ENCODE assay signal across 8 cellular contexts in the genomic region with DNA sequence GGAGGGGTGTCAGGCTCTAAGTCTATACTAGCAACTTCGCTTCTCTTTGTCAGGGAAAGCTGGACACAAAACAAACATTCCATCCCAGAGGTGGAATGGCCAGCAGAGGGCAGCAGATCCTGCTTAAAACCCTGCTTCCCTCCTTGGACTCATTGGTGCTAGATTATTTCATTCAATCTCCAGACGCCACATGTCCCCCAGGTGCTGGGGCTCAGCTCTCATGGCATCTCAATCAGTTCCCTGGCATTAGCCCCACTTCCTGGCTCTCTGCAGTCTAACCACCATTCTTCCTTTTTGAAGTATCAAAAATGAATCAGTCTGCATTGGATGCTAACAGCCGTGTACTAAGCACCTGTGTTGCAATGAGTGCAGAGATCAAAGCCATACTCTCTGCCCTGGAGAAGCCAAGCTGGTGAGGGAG. TPM values are rescaled to one million over a fixed set of nuclear protein-coding genes. Genes with fewer than 3 reads are reported as not detected.
DNase-seq lines count a peak whose midpoint lies in the region; ATAC-seq and TF ChIP-seq lines count a peak whose summit lies in the region.

No MANE protein-coding gene starts in this region.

- H3K4me2 ChIP-seq in trophoblast cell (ENCODE audit: low read length), result no peak overlapping the region

- no peak overlapping the region for H2BK120ac ChIP-seq in trophoblast cell (ENCODE audit: insufficient read depth, low read length, poor library complexity)

- H3K23ac ChIP-seq in trophoblast cell (ENCODE audit: low read length), result no peak overlapping the region

- no peak overlapping the region for H4K8ac ChIP-seq in trophoblast cell (ENCODE audit: low read depth, low read length)

- POLR2A ChIA-PET in CD4-positive, alpha-beta T cell (lab: Charles Lee), result no interaction called here

- H3K18ac ChIP-seq in trophoblast cell (ENCODE audit: low read length), result no peak overlapping the region

- no peak overlapping the region for H2AK5ac ChIP-seq in trophoblast cell (ENCODE audit: low read length)

- no peaks in the 10 kb centered on the region for H3K9me3 ChIP-seq in CD4-positive, alpha-beta T cell (ENCODE audit: control insufficient read depth, low read length)
- H3K9me3 ChIP-seq in trophoblast cell (ENCODE audit: insufficient read depth, low read depth, low read length), result no peaks in the 10 kb centered on the region

- H2AFZ ChIP-seq in trophoblast cell (ENCODE audit: insufficient read depth, low read length, poor library complexity), result no peak overlapping the region

- DNase-seq in CD4-positive, alpha-beta T cell, result peak; percentile 12 to 48 (median 33)
- peak; percentile 61 for DNase-seq in HFF-Myc (ENCODE audit: extremely low read depth, low read depth)
- DNase-seq in RPMI7951 (ENCODE audit: low read depth), result peak; percentile 44
- DNase-seq in activated naive CD4-positive, alpha-beta T cell (lab: John Stamatoyannopoulos, UW), result peak in 3 of 4 experiments; percentile 18 to 42 (median 19)
- DNase-seq in glomerular visceral epithelial cell (ENCODE audit: extremely low spot score), result peak; percentile 62
- peak; percentile 67 to 90 for DNase-seq in trophoblast cell
- peak; percentile 66 for DNase-seq in ureter (ENCODE audit: low spot score)
- DNase-seq in NOMO-1 treated with dmso at 0.1 percent for 144 hours (lab: John Stamatoyannopoulos, UW; ENCODE audit: unreplicated experiment), result no peak

- intact Hi-C loops in CD4-positive, alpha-beta T cell (cut with DNase I, micrococcal nuclease), result loop anchor here in 1 of 2 experiments (10.0 kb wide), 1 partner anchor 398 kb away; no protein-coding TSS in a partner anchor

- H4K12ac ChIP-seq in trophoblast cell (ENCODE audit: low read depth, low read length), result no peak overlapping the region

- peak; percentile 85 for TF ChIP-seq CTCF in CD4-positive, alpha-beta T cell (IDR thresholded peaks at IDR 0.05)
- peak; percentile 95 for TF ChIP-seq CTCF in HFF-Myc (IDR thresholded peaks at IDR 0.05; ENCODE audit: low read depth, low read length, missing control alignments)

- no peaks in the 10 kb centered on the region for H3K36me3 ChIP-seq in trophoblast cell (ENCODE audit: control insufficient read depth in 1 of 2, insufficient read depth in 2 of 2, low read length in 2 of 2)

- no peaks in the 10 kb centered on the region for H3K79me2 ChIP-seq in trophoblast cell (ENCODE audit: control insufficient read depth, insufficient read depth, low read length, poor library complexity)

- peak; percentile 60 for ATAC-seq in CD4-positive, alpha-beta T cell (ENCODE audit: poor library complexity)

- no peaks in the 10 kb centered on the region for H3K79me1 ChIP-seq in trophoblast cell (ENCODE audit: low read length)

- no peak overlapping the region for H3K4me3 Mint-ChIP-seq in CD4-positive, alpha-beta T cell

- H3K4me1 Mint-ChIP-seq in CD4-positive, alpha-beta T cell (ENCODE audit: low read depth), result peaks cover 5% of the 10 kb centered on the region

- no peaks in the 10 kb centered on the region for H3K9me3 Mint-ChIP-seq in CD4-positive, alpha-beta T cell

- H3K27ac ChIP-seq in CD4-positive, alpha-beta T cell (ENCODE audit: low read depth, low read length), result no peak overlapping the region
- H3K27ac ChIP-seq in trophoblast cell (ENCODE audit: low read depth, low read length), result no peak overlapping the region

- H3K4me3 ChIP-seq in HFF-Myc (replicated peaks; ENCODE audit: low read depth, low read length) (no peak overlapping the region), trophoblast cell (ENCODE audit: low read depth, low read length) (no peak overlapping the region)

- H4K91ac ChIP-seq in trophoblast cell (ENCODE audit: low read depth, low read length), result no peak overlapping the region

- H3K27me3 ChIP-seq in CD4-positive, alpha-beta T cell (ENCODE audit: control insufficient read depth, insufficient read depth, low read length), result no peaks in the 10 kb centered on the region
- H3K27me3 ChIP-seq in trophoblast cell (ENCODE audit: insufficient read depth, low read length), result no peaks in the 10 kb centered on the region

- H3K4me1 ChIP-seq in trophoblast cell (ENCODE audit: control insufficient read depth in 1 of 2, insufficient read depth in 2 of 2, low read length in 2 of 2), result no peaks in the 10 kb centered on the region

- no peak overlapping the region for H3K27ac Mint-ChIP-seq in CD4-positive, alpha-beta T cell

- no CpG with 5 or more reads among the region's 3 CpGs for WGBS in trophoblast cell (ENCODE audit: extremely low coverage, insufficient coverage, insufficient read length)

- H3K27me3 Mint-ChIP-seq in CD4-positive, alpha-beta T cell, result peaks cover 11% of the 10 kb centered on the region

- no peak overlapping the region for H3K14ac ChIP-seq in trophoblast cell (ENCODE audit: low read length)

- H3K4ac ChIP-seq in trophoblast cell (ENCODE audit: low read depth, low read length), result no peak overlapping the region

- H2BK12ac ChIP-seq in trophoblast cell (ENCODE audit: low read length), result no peak overlapping the region

- CTCF ChIA-PET in CD4-positive, alpha-beta T cell (lab: Charles Lee), result interaction anchor here (0.6 to 1.4 kb wide), 2 partner anchors 9 to 29 kb away, joined by 3 to 5 read pairs; no protein-coding TSS in a partner anchor

- H3K9ac ChIP-seq in trophoblast cell (ENCODE audit: low read length), result no peak overlapping the region

- H3K36me3 Mint-ChIP-seq in CD4-positive, alpha-beta T cell (ENCODE audit: low read depth), result no peaks in the 10 kb centered on the region

- H2BK5ac ChIP-seq in trophoblast cell (ENCODE audit: low read depth, low read length, poor library complexity), result no peak overlapping the region

RNA-seq across cellular contexts. Expression of gene PPP1R1A, which starts 8.1 kb away (rescaled TPM):
- not detected for total RNA-seq in CD4-positive, alpha-beta T cell
- not detected in 2 replicates for total RNA-seq in RPMI7951 (2014; rRNA removed; shearing (Covaris generic))
- 0.10 and 0.18 TPM in 2 replicates for polyA plus RNA-seq in trophoblast cell (2013)
- total RNA-seq in ureter, result 1.1 TPM

RNA-seq across cellular contexts. Expression of gene LACRT, which starts 38.2 kb away (rescaled TPM):
- total RNA-seq in CD4-positive, alpha-beta T cell, result not detected
- total RNA-seq in RPMI7951 (2014; rRNA removed; shearing (Covaris generic)), result not detected in 2 replicates
- polyA plus RNA-seq in trophoblast cell (2013), result not detected in 2 replicates
- total RNA-seq in ureter, result not detected

RNA-seq across cellular contexts. Expression of gene PDE1B, which starts 47.1 kb away (rescaled TPM):
- 10 to 100 TPM in 1 of 2 experiments, 1 to 10 TPM in 1; 9.7 to 11.1 TPM for total RNA-seq in CD4-positive, alpha-beta T cell
- total RNA-seq in RPMI7951 (2014; rRNA removed; shearing (Covaris generic)), result not detected in 2 replicates
- polyA plus RNA-seq in trophoblast cell (2013), result 0.04 and 0.07 TPM in 2 replicates
- 5.5 TPM for total RNA-seq in ureter

RNA-seq across cellular contexts. Expression of gene DCD, which starts 51.6 kb away (rescaled TPM):
- not detected for total RNA-seq in CD4-positive, alpha-beta T cell
- total RNA-seq in RPMI7951 (2014; rRNA removed; shearing (Covaris generic)), result not detected in 2 replicates
- polyA plus RNA-seq in trophoblast cell (2013), result not detected in 2 replicates
- total RNA-seq in ureter, result not detected
